1 cellular context compared by ENCODE assay signal in the genomic region with DNA sequence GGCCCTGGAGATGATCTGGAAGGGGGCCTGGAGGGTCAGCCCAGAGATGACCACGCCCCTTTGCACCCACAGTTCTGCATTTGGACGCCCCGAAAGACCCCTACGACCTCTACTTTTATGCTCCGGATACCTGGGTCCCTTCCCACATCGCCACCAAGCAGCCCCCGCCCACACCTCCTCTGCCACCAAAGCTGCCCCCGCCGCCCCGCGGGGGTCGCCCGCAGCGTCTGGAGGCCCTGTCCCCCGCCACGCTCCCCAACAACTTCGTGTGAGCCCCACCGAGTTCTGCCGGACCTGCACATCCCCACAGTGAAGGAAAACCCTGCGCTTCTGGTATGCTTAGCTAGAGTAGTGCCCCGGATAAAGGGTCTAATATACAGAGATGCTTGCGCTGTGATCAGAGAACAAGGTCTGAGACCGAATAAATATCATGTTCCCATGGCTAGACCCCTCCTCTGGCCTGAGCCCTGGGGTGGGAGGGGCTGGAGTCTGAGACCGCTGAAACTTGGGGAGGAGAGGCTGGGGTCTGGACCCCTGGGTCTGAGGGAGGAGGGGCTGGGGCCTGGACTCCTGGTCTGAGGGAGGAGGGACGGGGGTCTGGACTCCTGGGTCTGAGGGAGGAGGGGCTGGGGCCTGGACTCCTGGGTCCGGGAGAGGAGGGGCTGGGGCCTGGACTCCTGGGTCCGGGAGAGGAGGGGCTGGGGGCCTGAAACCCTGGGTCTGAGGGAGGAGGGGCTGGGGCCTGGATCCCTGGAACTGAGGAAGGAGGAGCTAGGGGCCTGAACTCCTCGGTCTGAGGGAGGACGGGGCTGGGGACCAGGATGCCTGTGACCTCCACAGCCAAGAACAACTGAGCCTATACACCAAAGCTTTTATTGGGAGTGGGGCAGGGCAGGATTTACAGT.
TF ChIP-seq lines count a peak whose summit lies in the region.

No MANE protein-coding gene starts in this region.

TF ChIP-seq in A549, 52 proteins besides CTCF, POLR2A, EP300 and RAD21:
- TF ChIP-seq JUN (IDR thresholded peaks at IDR 0.05) = no peak
- no peak for TF ChIP-seq FOSL2 (IDR thresholded peaks at IDR 0.05)
- TF ChIP-seq FOSL2 (CRISPR knock-in tag; IDR thresholded peaks at IDR 0.05) = no peak
- TF ChIP-seq ZSCAN20 (CRISPR knock-in tag; IDR thresholded peaks at IDR 0.05) = no peak
- TF ChIP-seq FOSB (CRISPR knock-in tag; IDR thresholded peaks at IDR 0.05) = no peak
- TF ChIP-seq RNF2 (IDR thresholded peaks at IDR 0.05; ENCODE audit: borderline replicate concordance, low read depth) = no peak
- TF ChIP-seq, protein P1, sequence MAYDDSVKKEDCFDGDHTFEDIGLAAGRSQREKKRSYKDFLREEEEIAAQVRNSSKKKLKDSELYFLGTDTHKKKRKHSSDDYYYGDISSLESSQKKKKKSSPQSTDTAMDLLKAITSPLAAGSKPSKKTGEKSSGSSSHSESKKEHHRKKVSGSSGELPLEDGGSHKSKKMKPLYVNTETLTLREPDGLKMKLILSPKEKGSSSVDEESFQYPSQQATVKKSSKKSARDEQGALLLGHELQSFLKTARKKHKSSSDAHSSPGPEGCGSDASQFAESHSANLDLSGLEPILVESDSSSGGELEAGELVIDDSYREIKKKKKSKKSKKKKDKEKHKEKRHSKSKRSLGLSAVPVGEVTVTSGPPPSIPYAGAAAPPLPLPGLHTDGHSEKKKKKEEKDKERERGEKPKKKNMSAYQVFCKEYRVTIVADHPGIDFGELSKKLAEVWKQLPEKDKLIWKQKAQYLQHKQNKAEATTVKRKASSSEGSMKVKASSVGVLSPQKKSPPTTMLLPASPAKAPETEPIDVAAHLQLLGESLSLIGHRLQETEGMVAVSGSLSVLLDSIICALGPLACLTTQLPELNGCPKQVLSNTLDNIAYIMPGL (CRISPR knock-in tag; IDR thresholded peaks at IDR 0.05; ENCODE audit: borderline replicate concordance) = no peak
- TF ChIP-seq, protein P2, sequence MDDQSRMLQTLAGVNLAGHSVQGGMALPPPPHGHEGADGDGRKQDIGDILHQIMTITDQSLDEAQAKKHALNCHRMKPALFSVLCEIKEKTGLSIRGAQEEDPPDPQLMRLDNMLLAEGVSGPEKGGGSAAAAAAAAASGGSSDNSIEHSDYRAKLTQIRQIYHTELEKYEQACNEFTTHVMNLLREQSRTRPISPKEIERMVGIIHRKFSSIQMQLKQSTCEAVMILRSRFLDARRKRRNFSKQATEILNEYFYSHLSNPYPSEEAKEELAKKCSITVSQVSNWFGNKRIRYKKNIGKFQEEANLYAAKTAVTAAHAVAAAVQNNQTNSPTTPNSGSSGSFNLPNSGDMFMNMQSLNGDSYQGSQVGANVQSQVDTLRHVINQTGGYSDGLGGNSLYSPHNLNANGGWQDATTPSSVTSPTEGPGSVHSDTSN (IDR thresholded peaks at IDR 0.05) = no peak
- TF ChIP-seq, protein P3, sequence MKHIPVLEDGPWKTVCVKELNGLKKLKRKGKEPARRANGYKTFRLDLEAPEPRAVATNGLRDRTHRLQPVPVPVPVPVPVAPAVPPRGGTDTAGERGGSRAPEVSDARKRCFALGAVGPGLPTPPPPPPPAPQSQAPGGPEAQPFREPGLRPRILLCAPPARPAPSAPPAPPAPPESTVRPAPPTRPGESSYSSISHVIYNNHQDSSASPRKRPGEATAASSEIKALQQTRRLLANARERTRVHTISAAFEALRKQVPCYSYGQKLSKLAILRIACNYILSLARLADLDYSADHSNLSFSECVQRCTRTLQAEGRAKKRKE (CRISPR knock-in tag; IDR thresholded peaks at IDR 0.05; ENCODE audit: low read depth) = no peak
- no peak for TF ChIP-seq FOXS1 (CRISPR knock-in tag; IDR thresholded peaks at IDR 0.05)
